17 cellular contexts compared by ENCODE assay signal in the genomic region with DNA sequence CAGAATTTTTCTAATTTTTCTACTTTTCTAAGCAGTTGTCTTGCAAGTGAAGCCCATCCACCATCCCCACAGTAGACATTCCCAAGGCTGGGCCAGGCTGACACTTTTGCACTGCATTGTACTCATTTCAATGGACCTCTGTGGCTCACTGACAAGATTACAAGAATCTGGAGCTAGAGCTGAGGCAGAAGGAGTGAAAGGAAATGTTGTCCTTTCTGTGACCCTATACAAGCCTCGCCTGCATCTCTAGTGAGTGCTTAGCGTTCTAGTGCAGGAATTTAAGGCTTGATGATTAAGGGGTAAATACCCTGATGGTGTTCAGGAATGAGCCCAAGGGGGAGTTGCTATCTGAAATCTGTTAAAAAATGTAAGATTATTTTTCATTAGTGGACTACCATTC.
"Had no signal": no experiment of that assay in that cellular context is flagged by ENCODE, and none has a peak within 500 bp of the region (broad histone marks: within the 10 kb centered on the region; RNA-seq: fewer than 3 reads in every experiment).

No MANE protein-coding gene starts in this region.

- H3K9me3 ChIP-seq: body of pancreas, gastrocnemius medialis, heart left ventricle, mucosa of descending colon, uterus had no signal

- H3K36me3 ChIP-seq: uterus had no signal

- H3K4me1 ChIP-seq: gastrocnemius medialis, uterus had no signal

- H3K79me2 ChIP-seq: parathyroid adenoma had no signal

- H3K27ac Mint-ChIP-seq: activated naive CD4-positive, alpha-beta T cell treated with anti-CD3 and anti-CD28 coated beads, Interleukin-2, amount 10 ng/mL, durations not matched to agents 7 days and 5 days; activated T-helper 2 cell treated with anti-CD3 and anti-CD28 coated beads, Interferon-gamma antibody, Interleukin-2, Interleukin-4, amounts not matched to agents 10 μg/mL and 5 μg/mL and 100 μg/mL, durations not matched to agents 14 hours and 24 hours and 36 hours; dendritic cell treated with granulocyte-macrophage colony-stimulating factor and Interleukin-4, amounts not matched to agents 40 ng/mL and 50 ng/mL, for 4 days; stimulated activated effector memory CD8-positive, alpha-beta T cell treated with anti-CD3 and anti-CD28 coated beads, Interleukin-12 subunit alpha, Interleukin-12 subunit beta, amount 100 ng/mL, for 72 hours; T-helper 17 cell had no signal

- H3K4me3 ChIP-seq: body of pancreas, gastrocnemius medialis, heart left ventricle, mucosa of descending colon, uterus had no signal

- H3K9ac ChIP-seq: parathyroid adenoma had no signal

- DNase-seq: activated CD4-positive, alpha-beta T cell treated with anti-CD3 and anti-CD28 coated beads, Interleukin-2, amount 50 U/mL, for 4 hours; activated naive CD4-positive, alpha-beta T cell treated with anti-CD3 and anti-CD28 coated beads, Interleukin-2, amount 10 ng/mL, durations not matched to agents 7 days and 5 days; body of pancreas; effector memory CD4-positive, alpha-beta T cell; gastrocnemius medialis; heart left ventricle; left colon; mucosa of descending colon; naive thymus-derived CD4-positive, alpha-beta T cell; T-helper 17 cell; uterus had no signal

- H3K4me1 Mint-ChIP-seq: central memory CD8-positive, alpha-beta T cell; stimulated activated effector memory CD8-positive, alpha-beta T cell treated with anti-CD3 and anti-CD28 coated beads, Interleukin-12 subunit alpha, Interleukin-12 subunit beta, amount 100 ng/mL, for 72 hours; T-helper 17 cell had no signal

- H2AFZ ChIP-seq: parathyroid adenoma had no signal

- H3K4me3 Mint-ChIP-seq: activated naive CD4-positive, alpha-beta T cell treated with anti-CD3 and anti-CD28 coated beads, Interleukin-2, amount 10 ng/mL, durations not matched to agents 7 days and 5 days; central memory CD8-positive, alpha-beta T cell; dendritic cell treated with granulocyte-macrophage colony-stimulating factor and Interleukin-4, amounts not matched to agents 40 ng/mL and 50 ng/mL, for 4 days; naive thymus-derived CD4-positive, alpha-beta T cell; stimulated activated effector memory CD8-positive, alpha-beta T cell treated with anti-CD3 and anti-CD28 coated beads, Interleukin-12 subunit alpha, Interleukin-12 subunit beta, amount 100 ng/mL, for 72 hours; T-helper 17 cell had no signal

- ATAC-seq: activated CD4-positive, CD25-positive, alpha-beta regulatory T cell treated with anti-CD3 and anti-CD28 coated beads, Interleukin-2, amount 50 U/mL, for 24 hours; body of pancreas; gastrocnemius medialis; heart left ventricle; left colon; mucosa of descending colon; naive thymus-derived CD4-positive, alpha-beta T cell; stimulated activated effector memory CD8-positive, alpha-beta T cell treated with anti-CD3 and anti-CD28 coated beads, Interleukin-12 subunit alpha, Interleukin-12 subunit beta, amount 100 ng/mL, for 72 hours; T-helper 17 cell had no signal

- H3K27me3 ChIP-seq: body of pancreas, gastrocnemius medialis, uterus had no signal

- H3K27me3 Mint-ChIP-seq: activated naive CD4-positive, alpha-beta T cell treated with anti-CD3 and anti-CD28 coated beads, Interleukin-2, amount 10 ng/mL, durations not matched to agents 7 days and 5 days; central memory CD8-positive, alpha-beta T cell; naive thymus-derived CD4-positive, alpha-beta T cell; T-helper 17 cell had no signal

- H3K27ac ChIP-seq: body of pancreas, gastrocnemius medialis, heart left ventricle, parathyroid adenoma, uterus had no signal

- H3K9me3 Mint-ChIP-seq: activated naive CD4-positive, alpha-beta T cell treated with anti-CD3 and anti-CD28 coated beads, Interleukin-2, amount 10 ng/mL, durations not matched to agents 7 days and 5 days; activated T-helper 2 cell treated with anti-CD3 and anti-CD28 coated beads, Interferon-gamma antibody, Interleukin-2, Interleukin-4, amounts not matched to agents 10 μg/mL and 5 μg/mL and 100 μg/mL, durations not matched to agents 14 hours and 24 hours and 36 hours; central memory CD8-positive, alpha-beta T cell; dendritic cell treated with granulocyte-macrophage colony-stimulating factor and Interleukin-4, amounts not matched to agents 40 ng/mL and 50 ng/mL, for 4 days; stimulated activated effector memory CD8-positive, alpha-beta T cell treated with anti-CD3 and anti-CD28 coated beads, Interleukin-12 subunit alpha, Interleukin-12 subunit beta, amount 100 ng/mL, for 72 hours had no signal
